In genomic region chr17:75832164-75832651, GRCh38 we compare ENCODE assay signal across 1 cellular context.
TF ChIP-seq lines count a peak whose summit lies in the region.

No MANE protein-coding gene starts in this region.

TF ChIP-seq in GM12878, 131 proteins besides CTCF, POLR2A, EP300 and RAD21:
- no peak for TF ChIP-seq CBX5 (IDR thresholded peaks at IDR 0.05; ENCODE audit: low read depth)
- no peak for TF ChIP-seq HCFC1 (IDR thresholded peaks at IDR 0.05; ENCODE audit: low read length)
- no peak for TF ChIP-seq TCF3 (IDR thresholded peaks at IDR 0.05; ENCODE audit: borderline replicate concordance, insufficient read depth, low read depth, low read length)
- no peak for TF ChIP-seq ZBTB4 (CRISPR knock-in tag; IDR thresholded peaks at IDR 0.05)
- no peak for TF ChIP-seq KAT2A (conservative IDR thresholded peaks at IDR 0.05; ENCODE audit: control insufficient read depth, low read depth, low read length)
- no peak for TF ChIP-seq IKZF2 (IDR thresholded peaks at IDR 0.05)
- TF ChIP-seq, protein P1, sequence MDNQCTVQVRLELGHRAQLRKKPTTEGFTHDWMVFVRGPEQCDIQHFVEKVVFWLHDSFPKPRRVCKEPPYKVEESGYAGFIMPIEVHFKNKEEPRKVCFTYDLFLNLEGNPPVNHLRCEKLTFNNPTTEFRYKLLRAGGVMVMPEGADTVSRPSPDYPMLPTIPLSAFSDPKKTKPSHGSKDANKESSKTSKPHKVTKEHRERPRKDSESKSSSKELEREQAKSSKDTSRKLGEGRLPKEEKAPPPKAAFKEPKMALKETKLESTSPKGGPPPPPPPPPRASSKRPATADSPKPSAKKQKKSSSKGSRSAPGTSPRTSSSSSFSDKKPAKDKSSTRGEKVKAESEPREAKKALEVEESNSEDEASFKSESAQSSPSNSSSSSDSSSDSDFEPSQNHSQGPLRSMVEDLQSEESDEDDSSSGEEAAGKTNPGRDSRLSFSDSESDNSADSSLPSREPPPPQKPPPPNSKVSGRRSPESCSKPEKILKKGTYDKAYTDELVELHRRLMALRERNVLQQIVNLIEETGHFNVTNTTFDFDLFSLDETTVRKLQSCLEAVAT (IDR thresholded peaks at IDR 0.05) = no peak
- TF ChIP-seq SPI1 (IDR thresholded peaks at IDR 0.05; ENCODE audit: borderline replicate concordance, insufficient read depth, low read depth, low read length) = no peak
- TF ChIP-seq IRF4 (IDR thresholded peaks at IDR 0.05; ENCODE audit: low read depth, low read length) = no peak
- no peak for TF ChIP-seq MYB (IDR thresholded peaks at IDR 0.05; ENCODE audit: borderline replicate concordance, low read depth, low read length)
- TF ChIP-seq TCF7 (IDR thresholded peaks at IDR 0.05; ENCODE audit: borderline replicate concordance) = no peak
- no peak for TF ChIP-seq BCL3 (IDR thresholded peaks at IDR 0.05; ENCODE audit: borderline replicate concordance, insufficient read depth, low read depth, low read length, poor library complexity, severe bottlenecking)
- TF ChIP-seq ZNF592 (IDR thresholded peaks at IDR 0.05) = no peak
- no peak for TF ChIP-seq MEF2A (IDR thresholded peaks at IDR 0.05; ENCODE audit: insufficient read depth, low read depth, low read length)
